ENCODE assay signal across 20 cellular contexts in genomic region chr2:145044506-145044905, GRCh38.
DNase-seq lines count a peak whose midpoint lies in the region; ATAC-seq and TF ChIP-seq lines count a peak whose summit lies in the region.
"Had no signal": no experiment of that assay in that cellular context is flagged by ENCODE, and none has a peak within 500 bp of the region (broad histone marks: within the 10 kb centered on the region; RNA-seq: fewer than 3 reads in every experiment).

No MANE protein-coding gene starts in this region.

- H3K36me3 ChIP-seq in A673 (ENCODE audit: insufficient read depth, low read length, poor library complexity, severe bottlenecking) (no peaks in the 10 kb centered on the region), gastrocnemius medialis (no peaks in the 10 kb centered on the region)
- H3K36me3 ChIP-seq: BLaER1 had no signal

- H3K4me1 ChIP-seq in A673 (ENCODE audit: insufficient read depth, low read length, poor library complexity, severe bottlenecking), result peaks cover 42% of the 10 kb centered on the region
- H3K4me1 ChIP-seq in gastrocnemius medialis, result no peaks in the 10 kb centered on the region
- H3K4me1 ChIP-seq: BLaER1, Caco-2 had no signal

- BruUV-seq in A673 (replicated peaks; lab: Mats Ljungman, UMichigan), result no TSS peak

- TF ChIP-seq POLR2A in gastrocnemius medialis (IDR thresholded peaks at IDR 0.05), result no peak

- POLR2A ChIA-PET in A673 (lab: Charles Lee; ENCODE audit: low non-redundant PET), result no interaction called here
- POLR2A ChIA-PET in RWPE1 (lab: Yijun Ruan, JAX; ENCODE audit: low non-redundant PET), result no interaction called here

- no peak overlapping the region for H3K27ac Mint-ChIP-seq in stimulated activated naive CD8-positive, alpha-beta T cell treated with anti-CD3 and anti-CD28 coated beads, Interleukin-15, amount 100 ng/mL, for 72 hours
- H3K27ac Mint-ChIP-seq: B cell; CD4-positive, CD25-positive, alpha-beta regulatory T cell; CD8-positive, alpha-beta T cell had no signal

- no peaks in the 10 kb centered on the region for H3K9me3 Mint-ChIP-seq in stimulated activated naive CD8-positive, alpha-beta T cell treated with anti-CD3 and anti-CD28 coated beads, Interleukin-15, amount 100 ng/mL, for 72 hours
- H3K9me3 Mint-ChIP-seq: CD8-positive, alpha-beta T cell had no signal

- no peak for TF ChIP-seq CTCF in A673 (conservative IDR thresholded peaks at IDR 0.05; ENCODE audit: low read depth, low read length)
- no peak for TF ChIP-seq CTCF in RWPE1 (conservative IDR thresholded peaks at IDR 0.05; ENCODE audit: low read depth)
- TF ChIP-seq CTCF in epithelial cell of esophagus (IDR thresholded peaks at IDR 0.05; ENCODE audit: insufficient read depth, low read depth, low read length, missing control alignments), result no peak
- TF ChIP-seq CTCF in gastrocnemius medialis (IDR thresholded peaks at IDR 0.05 in 4 of 5, conservative IDR thresholded peaks at IDR 0.05 in 1 of 5), result no peak

- no peaks in the 10 kb centered on the region for H3K27me3 Mint-ChIP-seq in stimulated activated naive CD8-positive, alpha-beta T cell treated with anti-CD3 and anti-CD28 coated beads, Interleukin-15, amount 100 ng/mL, for 72 hours
- H3K27me3 Mint-ChIP-seq: B cell; CD4-positive, CD25-positive, alpha-beta regulatory T cell had no signal

- H3K4me1 Mint-ChIP-seq in stimulated activated naive CD8-positive, alpha-beta T cell treated with anti-CD3 and anti-CD28 coated beads, Interleukin-15, amount 100 ng/mL, for 72 hours, result no peaks in the 10 kb centered on the region
- H3K4me1 Mint-ChIP-seq: B cell; CD4-positive, CD25-positive, alpha-beta regulatory T cell had no signal

- H3K4me3 ChIP-seq in A673 (ENCODE audit: low read depth, low read length, poor library complexity, severe bottlenecking) (no peak overlapping the region), epithelial cell of esophagus (ENCODE audit: low read length) (no peak overlapping the region), gastrocnemius medialis (no peak overlapping the region)
- H3K4me3 ChIP-seq: BLaER1 had no signal

- no peaks in the 10 kb centered on the region for H3K9me3 ChIP-seq in A673 (ENCODE audit: low read depth, low read length, poor library complexity, severe bottlenecking)
- H3K9me3 ChIP-seq in gastrocnemius medialis, result no peaks in the 10 kb centered on the region
- H3K9me3 ChIP-seq: BLaER1, Caco-2 had no signal

- in situ Hi-C loops in gastrocnemius medialis (cut with MboI; ENCODE audit: low sequenced_read_pairs in 4 of 4), result no loop called here

- no peak for ATAC-seq in HG02610 (IDR thresholded peaks at IDR 0.05; ENCODE audit: unreplicated experiment)
- ATAC-seq in gastrocnemius medialis, result no peak
- ATAC-seq in stimulated activated naive CD8-positive, alpha-beta T cell treated with anti-CD3 and anti-CD28 coated beads, Interleukin-15, amount 100 ng/mL, for 72 hours, result no peak
- ATAC-seq: CD8-positive, alpha-beta T cell; HCT116 had no signal

- CTCF ChIA-PET in A673 (lab: Charles Lee), result no interaction called here
- CTCF ChIA-PET in RWPE1 (lab: Yijun Ruan, JAX), result no interaction called here

- H3K4me3 Mint-ChIP-seq in stimulated activated naive CD8-positive, alpha-beta T cell treated with anti-CD3 and anti-CD28 coated beads, Interleukin-15, amount 100 ng/mL, for 72 hours, result no peak overlapping the region
- H3K4me3 Mint-ChIP-seq: B cell; CD4-positive, CD25-positive, alpha-beta regulatory T cell; CD8-positive, alpha-beta T cell had no signal

- no peak for DNase-seq in A673 (ENCODE audit: low spot score)
- peak; percentile 23 for DNase-seq in HCEC 1CT
- DNase-seq in RWPE1 (ENCODE audit: low spot score), result peak; percentile 11
- peak; percentile 52 for DNase-seq in epithelial cell of esophagus (ENCODE audit: low read depth)
- no peak for DNase-seq in nucleus accumbens (lab: John Stamatoyannopoulos, UW)
- DNase-seq in gastrocnemius medialis, result no peak
- no peak for DNase-seq in stimulated activated naive CD8-positive, alpha-beta T cell treated with anti-CD3 and anti-CD28 coated beads, Interleukin-15, amount 100 ng/mL, for 72 hours
- DNase-seq: ACHN; Caco-2; CD4-positive, CD25-positive, alpha-beta regulatory T cell; CD8-positive, alpha-beta T cell; DMS153; DND-41; H7 had no signal

- H3K27ac ChIP-seq in A673 (ENCODE audit: low read depth, low read length, poor library complexity, severe bottlenecking) (peak overlapping the region; percentile 99), RWPE1 (no peak overlapping the region), gastrocnemius medialis (no peak overlapping the region)
- H3K27ac ChIP-seq: 22Rv1, BLaER1, C4-2B had no signal

- H3K27me3 ChIP-seq in A673 (replicated peaks; ENCODE audit: insufficient read depth, low read depth, low read length, poor library complexity) (no peaks in the 10 kb centered on the region), gastrocnemius medialis (no peaks in the 10 kb centered on the region)
- H3K27me3 ChIP-seq: BLaER1 had no signal

- intact Hi-C loops in A673 (cut with micrococcal nuclease; ENCODE audit: unreplicated experiment) (loop anchor here (5.0 kb wide), 1 partner anchor 1202 kb away; no protein-coding TSS in a partner anchor), gastrocnemius medialis (cut with DNase I; ENCODE audit: low total_unique reads) (no loop called here)

Comparison
In these comparisons a context has a peak if more than half of its experiments do, and no peak if none do; other contexts are left out.
1. DNase-seq: peak in HCEC 1CT (single experiment), RWPE1 (single experiment) and epithelial cell of esophagus (single experiment); none in A673 (single experiment), nucleus accumbens (0 of 56), gastrocnemius medialis (0 of 2) and stimulated activated naive CD8-positive, alpha-beta T cell treated with anti-CD3 and anti-CD28 coated beads, Interleukin-15, amount 100 ng/mL, for 72 hours (0 of 2).